Comparison of ENCODE assay signal across 10 cellular contexts in genomic region chrX:130118941-130119640, GRCh38. TPM values are rescaled to one million over a fixed set of nuclear protein-coding genes. Genes with fewer than 3 reads are reported as not detected.
DNase-seq lines count a peak whose midpoint lies in the region; ATAC-seq and TF ChIP-seq lines count a peak whose summit lies in the region.
"Had no signal": no experiment of that assay in that cellular context is flagged by ENCODE, and none has a peak within 500 bp of the region (broad histone marks: within the 10 kb centered on the region; RNA-seq: fewer than 3 reads in every experiment).

No MANE protein-coding gene starts in this region.

- no peaks in the 10 kb centered on the region for H3K9me3 Mint-ChIP-seq in activated T-cell treated with anti-CD3 and anti-CD28 coated beads, Interleukin-2, amount 50 U/mL, for 24 hours

- ATAC-seq in Panc1 (0 out of 2 replicates have a peak, but pooled peaks have one; percentile 2), HG02852 (IDR thresholded peaks at IDR 0.05; ENCODE audit: unreplicated experiment) (no peak)

- in situ Hi-C loops in Panc1 (cut with HindIII; ENCODE audit: low pct_unique_long_range_greater_than_20kb, low sequenced_read_pairs): no loop called here

- H3K27me3 Mint-ChIP-seq in activated T-cell treated with anti-CD3 and anti-CD28 coated beads, Interleukin-2, amount 50 U/mL, for 24 hours: peaks cover 15% of the 10 kb centered on the region

- H3K9me3 ChIP-seq in Panc1 (ENCODE audit: control insufficient read depth, insufficient read depth, low read depth, low read length): no peaks in the 10 kb centered on the region
- no peaks in the 10 kb centered on the region for H3K9me3 ChIP-seq in stomach

- no peaks in the 10 kb centered on the region for H3K36me3 ChIP-seq in Panc1 (ENCODE audit: control insufficient read depth, insufficient read depth, low read length)
- H3K36me3 ChIP-seq in stomach: no peaks in the 10 kb centered on the region
- H3K36me3 ChIP-seq: cardiac muscle cell had no signal

- TF ChIP-seq POLR2A in stomach (IDR thresholded peaks at IDR 0.05): no peak

- no peak for TF ChIP-seq EP300 in stomach (IDR thresholded peaks at IDR 0.05)

- intact Hi-C loops in Panc1 (cut with micrococcal nuclease; ENCODE audit: unreplicated experiment) (no loop called here), stomach (cut with DNase I; ENCODE audit: low total_unique reads) (no loop called here)

- POLR2A ChIA-PET in Panc1 (lab: Charles Lee): interaction anchor here (0.7 to 1.4 kb wide), 2 partner anchors 9 to 47 kb away, joined by 3 to 8 read pairs; partner anchors contain the start of gene AIFM1

- TF ChIP-seq CTCF in Panc1 (IDR thresholded peaks at IDR 0.05) (no peak), fibroblast of the aortic adventitia (IDR thresholded peaks at IDR 0.05; ENCODE audit: insufficient read depth, low read length) (no peak), stomach (IDR thresholded peaks at IDR 0.05) (no peak)

- CTCF ChIA-PET in Panc1 (lab: Charles Lee): interaction anchor here (0.5 to 2.2 kb wide), 4 partner anchors 15 to 58 kb away, joined by 3 to 7 read pairs (median 4); no protein-coding TSS in a partner anchor

- 48 to 62% (median 60%) methylated on average over 10 to 20 of the region's 20 CpGs for WGBS in stomach, 5 donors

- DNase-seq in activated T-cell treated with anti-CD3 and anti-CD28 coated beads, Interleukin-2, amount 50 U/mL, for 24 hours: no peak
- DNase-seq in activated T-cell treated with anti-CD3 and anti-CD28 coated beads, Interleukin-2, amount 50 U/mL, for 48 hours: no peak
- no peak for DNase-seq in Panc1 (ENCODE audit: low read depth, low spot score)
- peak; percentile 68 for DNase-seq in fibroblast of the aortic adventitia (ENCODE audit: low read depth)
- no peak for DNase-seq in stomach
- no peak for DNase-seq in T-helper 9 cell
- no peak for DNase-seq in CD1c-positive myeloid dendritic cell (ENCODE audit: extremely low spot score)
- DNase-seq: NCI-H526 had no signal

- peak overlapping the region; percentile 60 for H3K27ac Mint-ChIP-seq in activated T-cell treated with anti-CD3 and anti-CD28 coated beads, Interleukin-2, amount 50 U/mL, for 24 hours

- BruUV-seq in Panc1 (replicated peaks; lab: Mats Ljungman, UMichigan): no TSS peak

- H3K4me1 ChIP-seq in Panc1 (ENCODE audit: control insufficient read depth, insufficient read depth, low read length) (peaks cover 46% of the 10 kb centered on the region), stomach (peaks cover 3 to 34% (median 31%) of the 10 kb centered on the region in 4 donors)

- H3K27me3 ChIP-seq in Panc1 (ENCODE audit: control insufficient read depth, insufficient read depth, low read length) (no peaks in the 10 kb centered on the region), stomach (no peaks in the 10 kb centered on the region)
- H3K27me3 ChIP-seq: cardiac muscle cell had no signal

- no peaks in the 10 kb centered on the region for H3K36me3 Mint-ChIP-seq in activated T-cell treated with anti-CD3 and anti-CD28 coated beads, Interleukin-2, amount 50 U/mL, for 24 hours (ENCODE audit: low read depth)

- no peak overlapping the region for H3K4me3 Mint-ChIP-seq in activated T-cell treated with anti-CD3 and anti-CD28 coated beads, Interleukin-2, amount 50 U/mL, for 24 hours

- peak overlapping the region; percentile 22 to 43 for H3K4me3 ChIP-seq in Panc1 (ENCODE audit: low read depth in 2 of 2, low read length in 2 of 2)
- peak overlapping the region; percentile 15 for H3K4me3 ChIP-seq in fibroblast of the aortic adventitia (ENCODE audit: low read depth, low read length)
- H3K4me3 ChIP-seq in stomach: no peak overlapping the region
- H3K4me3 ChIP-seq: cardiac muscle cell had no signal

- H3K4me1 Mint-ChIP-seq in activated T-cell treated with anti-CD3 and anti-CD28 coated beads, Interleukin-2, amount 50 U/mL, for 24 hours (ENCODE audit: low read depth): peaks cover 40% of the 10 kb centered on the region

- H3K27ac ChIP-seq in Panc1 (ENCODE audit: low read length) (peak overlapping the region; percentile 90), stomach (peak overlapping the region in 3 of 5 donors; percentile 46 to 81 (median 53))
- H3K27ac ChIP-seq: cardiac muscle cell had no signal

RNA-seq across cellular contexts. Expression of gene ELF4, which starts 8.8 kb away (rescaled TPM):
- 48.0 TPM for total RNA-seq in Panc1 (2021; ENCODE audit: unreplicated experiment)
- 28.7 TPM for polyA plus RNA-seq in Panc1 (2012; ENCODE audit: insufficient read length)
- total RNA-seq in fibroblast of the aortic adventitia (ENCODE audit: low replicate concordance): 9.6 and 16.6 TPM in 2 replicates
- total RNA-seq in stomach: 10 to 100 TPM in 3 of 5 donors, 1 to 10 TPM in 2; 7.1 to 34.5 (median 19.6) TPM
- polyA plus RNA-seq in stomach: 10 to 100 TPM in 1 of 3 donors, 1 to 10 TPM in 2; 3.9 to 17.9 (median 7.0) TPM

RNA-seq across cellular contexts. Expression of gene AIFM1, which starts 46.5 kb away (rescaled TPM):
- total RNA-seq in Panc1 (2021; ENCODE audit: unreplicated experiment) (96.6 TPM), fibroblast of the aortic adventitia (ENCODE audit: low replicate concordance) (18.1 and 20.9 TPM in 2 replicates), stomach (10 to 100 TPM in 4 of 5 donors, 1 to 10 TPM in 1; 2.9 to 29.6 (median 22.0) TPM)
- polyA plus RNA-seq in Panc1 (2012; ENCODE audit: insufficient read length): 95.4 TPM
- 10 to 100 TPM; 24.7 to 33.5 (median 31.5) TPM for polyA plus RNA-seq in stomach

RNA-seq across cellular contexts. Expression of gene RAB33A, which starts 52.7 kb away (rescaled TPM):
- total RNA-seq in Panc1 (2021; ENCODE audit: unreplicated experiment): 2.2 TPM
- 7.2 TPM for polyA plus RNA-seq in Panc1 (2012; ENCODE audit: insufficient read length)
- total RNA-seq in fibroblast of the aortic adventitia (ENCODE audit: low replicate concordance): 3.0 TPM in 1 of 2 replicates, not detected in the other
- 1 to 10 TPM in 1 of 5 donors, not detected in 4; 1.7 TPM for total RNA-seq in stomach
- 1 to 10 TPM in 1 of 3 donors, under 1 TPM in 2; 0.75 to 1.1 (median 0.75) TPM for polyA plus RNA-seq in stomach

Comparison
In these comparisons a context has a peak if more than half of its experiments do, and no peak if none do; other contexts are left out.
1. H3K4me3 ChIP-seq: peak in Panc1 (2 of 2) and fibroblast of the aortic adventitia (single experiment); none in stomach (0 of 4).